7 cellular contexts compared by ENCODE assay signal in genomic region chr4:174365018-174365587, GRCh38.
A peak's percentile ranks its signal among the peaks of the same experiment; 100 is the strongest.
DNase-seq lines count a peak whose midpoint lies in the region; TF ChIP-seq lines count a peak whose summit lies in the region.

No MANE protein-coding gene starts in this region.

- peak; percentile 84 for TF ChIP-seq CTCF in HFFc6 (IDR thresholded peaks at IDR 0.05)
- peak; percentile 81 for TF ChIP-seq CTCF in glutamatergic neuron (IDR thresholded peaks at IDR 0.05; ENCODE audit: partially characterized antibody, unreplicated experiment)
- peak; percentile 81 for TF ChIP-seq CTCF in type B pancreatic cell (conservative IDR thresholded peaks at IDR 0.05)
- TF ChIP-seq CTCF in GM10266 (IDR thresholded peaks at IDR 0.05; ENCODE audit: control insufficient read depth, insufficient read depth, low read depth, missing control alignments): no peak

- H3K9me3 Mint-ChIP-seq in HFFc6 (no peaks in the 10 kb centered on the region), glutamatergic neuron (ENCODE audit: unreplicated experiment) (peaks cover 2% of the 10 kb centered on the region), type B pancreatic cell (no peaks in the 10 kb centered on the region)
- no peaks in the 10 kb centered on the region for H3K9me3 Mint-ChIP-seq in T-helper 2 cell treated with Interferon-gamma antibody and Interleukin-4, amounts not matched to agents 5 μg/mL and 100 μg/mL, for 36 hours

- DNase-seq in DMS53 (lab: John Stamatoyannopoulos, UW) (peak; percentile 58), HFFc6 (peak; percentile 5), SKM-1 (lab: John Stamatoyannopoulos, UW; ENCODE audit: unreplicated experiment) (peak; percentile 32), glutamatergic neuron (no peak), type B pancreatic cell (ENCODE audit: extremely low spot score, unreplicated experiment) (no peak), GM10266 (ENCODE audit: extremely low spot score) (no peak)
- DNase-seq in T-helper 2 cell treated with Interferon-gamma antibody and Interleukin-4, amounts not matched to agents 5 μg/mL and 100 μg/mL, for 36 hours (ENCODE audit: low spot score): no peak

- H3K27me3 Mint-ChIP-seq in HFFc6 (ENCODE audit: insufficient read depth): peaks cover 4% of the 10 kb centered on the region
- H3K27me3 Mint-ChIP-seq in glutamatergic neuron (ENCODE audit: unreplicated experiment): peaks cover 4% of the 10 kb centered on the region
- no peaks in the 10 kb centered on the region for H3K27me3 Mint-ChIP-seq in type B pancreatic cell
- peaks cover 23% of the 10 kb centered on the region for H3K27me3 Mint-ChIP-seq in T-helper 2 cell treated with Interferon-gamma antibody and Interleukin-4, amounts not matched to agents 5 μg/mL and 100 μg/mL, for 36 hours (ENCODE audit: low read depth)

- H3K4me3 Mint-ChIP-seq in HFFc6: no peak overlapping the region
- no peak overlapping the region for H3K4me3 Mint-ChIP-seq in glutamatergic neuron (ENCODE audit: unreplicated experiment)
- no peak overlapping the region for H3K4me3 Mint-ChIP-seq in type B pancreatic cell
- no peak overlapping the region for H3K4me3 Mint-ChIP-seq in T-helper 2 cell treated with Interferon-gamma antibody and Interleukin-4, amounts not matched to agents 5 μg/mL and 100 μg/mL, for 36 hours

- H3K4me1 Mint-ChIP-seq in HFFc6 (ENCODE audit: low read depth) (no peaks in the 10 kb centered on the region), glutamatergic neuron (ENCODE audit: low read depth, unreplicated experiment) (no peaks in the 10 kb centered on the region), type B pancreatic cell (ENCODE audit: unreplicated experiment) (no peaks in the 10 kb centered on the region)
- peaks cover 5% of the 10 kb centered on the region for H3K4me1 Mint-ChIP-seq in T-helper 2 cell treated with Interferon-gamma antibody and Interleukin-4, amounts not matched to agents 5 μg/mL and 100 μg/mL, for 36 hours (ENCODE audit: low read depth)

- no peaks in the 10 kb centered on the region for H3K36me3 Mint-ChIP-seq in HFFc6 (ENCODE audit: low read depth)
- no peaks in the 10 kb centered on the region for H3K36me3 Mint-ChIP-seq in glutamatergic neuron (ENCODE audit: unreplicated experiment)
- H3K36me3 Mint-ChIP-seq in type B pancreatic cell: no peaks in the 10 kb centered on the region
- no peaks in the 10 kb centered on the region for H3K36me3 Mint-ChIP-seq in T-helper 2 cell treated with Interferon-gamma antibody and Interleukin-4, amounts not matched to agents 5 μg/mL and 100 μg/mL, for 36 hours (ENCODE audit: low read depth)

- H3K27ac Mint-ChIP-seq in HFFc6: no peak overlapping the region
- no peak overlapping the region for H3K27ac Mint-ChIP-seq in glutamatergic neuron (ENCODE audit: unreplicated experiment)
- H3K27ac Mint-ChIP-seq in type B pancreatic cell: no peak overlapping the region
- no peak overlapping the region for H3K27ac Mint-ChIP-seq in T-helper 2 cell treated with Interferon-gamma antibody and Interleukin-4, amounts not matched to agents 5 μg/mL and 100 μg/mL, for 36 hours

Comparison
In these comparisons a context has a peak if more than half of its experiments do, and no peak if none do; other contexts are left out.
1. DNase-seq: peak in DMS53 (single experiment), HFFc6 (single experiment) and SKM-1 (single experiment); none in glutamatergic neuron (single experiment), type B pancreatic cell (single experiment), T-helper 2 cell treated with Interferon-gamma antibody and Interleukin-4, amounts not matched to agents 5 μg/mL and 100 μg/mL, for 36 hours (single experiment) and GM10266 (single experiment).